25 cellular contexts compared by ENCODE assay signal in genomic region chr10:126519188-126519587, GRCh38.
"Had no signal": no experiment of that assay in that cellular context is flagged by ENCODE, and none has a peak within 500 bp of the region (broad histone marks: within the 10 kb centered on the region; RNA-seq: fewer than 3 reads in every experiment).

No MANE protein-coding gene starts in this region.

- H3K4me3 ChIP-seq: dorsolateral prefrontal cortex, gastroesophageal sphincter, heart right ventricle, lung, sigmoid colon, thoracic aorta, tibial nerve, upper lobe of left lung had no signal

- FAIRE-seq: colon, islet of Langerhans, urothelium cell line had no signal

- H3K27ac ChIP-seq: epithelial cell of prostate, foreskin keratinocyte, gastroesophageal sphincter, heart right ventricle, neutrophil, parathyroid adenoma, sigmoid colon, thoracic aorta, tibial nerve, upper lobe of left lung had no signal

- H3K4me1 ChIP-seq: foreskin keratinocyte, gastroesophageal sphincter, heart right ventricle, parathyroid adenoma, sigmoid colon, tibial nerve had no signal

- DNase-seq: cerebellar nuclear complex; dorsolateral prefrontal cortex; effector CD4-positive, alpha-beta T cell; heart right ventricle; hippocampal formation; left cardiac atrium; left ventricle myocardium superior; naive B cell; sigmoid colon; stimulated activated CD4-positive, alpha-beta T cell treated with anti-CD3 and anti-CD28 coated beads, Interleukin-4, amount 100 ng/mL, for 4 hours; stimulated activated naive CD8-positive, alpha-beta T cell treated with anti-CD3 and anti-CD28 coated beads, Interleukin-15, Interleukin-2, amounts not matched to agents 100 U/mL and 50 U/mL, for 24 hours had no signal

- H3K27me3 ChIP-seq: foreskin keratinocyte, neutrophil, tibial nerve, upper lobe of left lung had no signal

- ATAC-seq: foreskin keratinocyte; gastroesophageal sphincter; heart right ventricle; left cardiac atrium; left ventricle myocardium superior; natural killer cell treated with Interleukin-12 subunit alpha and Interleukin-12 subunit beta and Interleukin-15 and Interleukin-18, amount 100 ng/mL, for 72 hours; stimulated activated memory B cell treated with anti-CD40 and anti-IgM and Interleukin-4, amounts not matched to agents 10 μg/mL and 1 μg/mL and 100 μg/mL, for 72 hours; stimulated activated naive CD8-positive, alpha-beta T cell treated with anti-CD3 and anti-CD28 coated beads, Interleukin-15, Interleukin-2, amounts not matched to agents 100 U/mL and 50 U/mL, for 24 hours had no signal

- H3K9me3 ChIP-seq: gastroesophageal sphincter, neutrophil, sigmoid colon, thoracic aorta, tibial nerve, upper lobe of left lung had no signal

- H3K36me3 ChIP-seq: gastroesophageal sphincter, heart right ventricle, neutrophil, sigmoid colon, thoracic aorta, tibial nerve, upper lobe of left lung had no signal
